In the genomic region with DNA sequence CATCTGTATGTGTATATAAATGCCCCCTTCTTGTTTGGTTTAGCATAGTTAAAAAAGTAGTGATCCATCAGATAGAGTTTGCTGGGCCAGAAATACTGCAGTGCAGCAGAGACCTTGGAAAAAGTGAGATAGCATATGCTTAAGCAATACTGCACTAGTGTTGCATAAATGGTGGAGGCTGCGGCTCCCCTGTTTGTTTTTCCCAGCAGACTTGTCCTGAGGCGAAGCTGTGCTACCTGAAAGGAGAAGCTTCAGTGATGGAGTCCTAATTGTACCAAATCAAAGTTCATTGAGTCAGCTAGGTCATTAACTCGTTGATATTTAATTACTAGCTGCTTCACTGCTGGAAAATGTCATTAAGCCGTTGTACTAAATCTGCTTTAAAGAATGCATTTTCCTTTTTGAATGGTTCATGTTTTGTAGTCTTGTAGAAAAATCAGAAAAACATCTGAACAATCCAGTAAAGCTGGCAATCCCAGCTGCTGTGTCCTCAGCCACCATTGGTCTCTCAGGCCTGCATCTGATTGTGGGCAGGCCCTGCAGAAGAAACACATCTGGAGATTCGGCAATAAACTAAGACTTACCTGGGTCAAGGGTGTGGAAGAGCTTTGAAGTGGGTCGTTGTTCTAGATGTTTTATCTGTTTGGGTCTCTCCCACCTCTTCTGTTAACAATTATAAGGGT, we compare ENCODE assay signal across 1 cellular context.
TF ChIP-seq lines count a peak whose summit lies in the region.

No MANE protein-coding gene starts in this region.

TF ChIP-seq in HepG2, 621 proteins besides CTCF, POLR2A, EP300 and RAD21 (continued from another document and continues in another):
- TF ChIP-seq, protein P1, sequence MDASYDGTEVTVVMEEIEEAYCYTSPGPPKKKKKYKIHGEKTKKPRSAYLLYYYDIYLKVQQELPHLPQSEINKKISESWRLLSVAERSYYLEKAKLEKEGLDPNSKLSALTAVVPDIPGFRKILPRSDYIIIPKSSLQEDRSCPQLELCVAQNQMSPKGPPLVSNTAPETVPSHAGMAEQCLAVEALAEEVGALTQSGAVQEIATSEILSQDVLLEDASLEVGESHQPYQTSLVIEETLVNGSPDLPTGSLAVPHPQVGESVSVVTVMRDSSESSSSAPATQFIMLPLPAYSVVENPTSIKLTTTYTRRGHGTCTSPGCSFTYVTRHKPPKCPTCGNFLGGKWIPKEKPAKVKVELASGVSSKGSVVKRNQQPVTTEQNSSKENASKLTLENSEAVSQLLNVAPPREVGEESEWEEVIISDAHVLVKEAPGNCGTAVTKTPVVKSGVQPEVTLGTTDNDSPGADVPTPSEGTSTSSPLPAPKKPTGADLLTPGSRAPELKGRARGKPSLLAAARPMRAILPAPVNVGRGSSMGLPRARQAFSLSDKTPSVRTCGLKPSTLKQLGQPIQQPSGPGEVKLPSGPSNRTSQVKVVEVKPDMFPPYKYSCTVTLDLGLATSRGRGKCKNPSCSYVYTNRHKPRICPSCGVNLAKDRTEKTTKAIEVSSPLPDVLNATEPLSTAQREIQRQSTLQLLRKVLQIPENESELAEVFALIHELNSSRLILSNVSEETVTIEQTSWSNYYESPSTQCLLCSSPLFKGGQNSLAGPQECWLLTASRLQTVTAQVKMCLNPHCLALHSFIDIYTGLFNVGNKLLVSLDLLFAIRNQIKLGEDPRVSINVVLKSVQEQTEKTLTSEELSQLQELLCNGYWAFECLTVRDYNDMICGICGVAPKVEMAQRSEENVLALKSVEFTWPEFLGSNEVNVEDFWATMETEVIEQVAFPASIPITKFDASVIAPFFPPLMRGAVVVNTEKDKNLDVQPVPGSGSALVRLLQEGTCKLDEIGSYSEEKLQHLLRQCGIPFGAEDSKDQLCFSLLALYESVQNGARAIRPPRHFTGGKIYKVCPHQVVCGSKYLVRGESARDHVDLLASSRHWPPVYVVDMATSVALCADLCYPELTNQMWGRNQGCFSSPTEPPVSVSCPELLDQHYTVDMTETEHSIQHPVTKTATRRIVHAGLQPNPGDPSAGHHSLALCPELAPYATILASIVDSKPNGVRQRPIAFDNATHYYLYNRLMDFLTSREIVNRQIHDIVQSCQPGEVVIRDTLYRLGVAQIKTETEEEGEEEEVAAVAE (CRISPR knock-in tag; IDR thresholded peaks at IDR 0.05; ENCODE audit: borderline replicate concordance): no peak
- TF ChIP-seq, protein P2, sequence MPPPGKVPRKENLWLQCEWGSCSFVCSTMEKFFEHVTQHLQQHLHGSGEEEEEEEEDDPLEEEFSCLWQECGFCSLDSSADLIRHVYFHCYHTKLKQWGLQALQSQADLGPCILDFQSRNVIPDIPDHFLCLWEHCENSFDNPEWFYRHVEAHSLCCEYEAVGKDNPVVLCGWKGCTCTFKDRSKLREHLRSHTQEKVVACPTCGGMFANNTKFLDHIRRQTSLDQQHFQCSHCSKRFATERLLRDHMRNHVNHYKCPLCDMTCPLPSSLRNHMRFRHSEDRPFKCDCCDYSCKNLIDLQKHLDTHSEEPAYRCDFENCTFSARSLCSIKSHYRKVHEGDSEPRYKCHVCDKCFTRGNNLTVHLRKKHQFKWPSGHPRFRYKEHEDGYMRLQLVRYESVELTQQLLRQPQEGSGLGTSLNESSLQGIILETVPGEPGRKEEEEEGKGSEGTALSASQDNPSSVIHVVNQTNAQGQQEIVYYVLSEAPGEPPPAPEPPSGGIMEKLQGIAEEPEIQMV (CRISPR knock-in tag; IDR thresholded peaks at IDR 0.05; ENCODE audit: low read depth): no peak
- TF ChIP-seq ELF3 (CRISPR knock-in tag; IDR thresholded peaks at IDR 0.05) (0 out of 2 replicates have a peak, but pooled peaks have one; percentile 29), ZNF431 (CRISPR knock-in tag; IDR thresholded peaks at IDR 0.05; ENCODE audit: borderline replicate concordance, low read depth) (no peak), ADNP (CRISPR knock-in tag; IDR thresholded peaks at IDR 0.05) (no peak), ZBTB1 (CRISPR knock-in tag; IDR thresholded peaks at IDR 0.05; ENCODE audit: borderline replicate concordance) (no peak), ZBTB38 (CRISPR knock-in tag; IDR thresholded peaks at IDR 0.05) (no peak), ZNF749 (CRISPR knock-in tag; IDR thresholded peaks at IDR 0.05; ENCODE audit: borderline replicate concordance) (no peak), MIXL1 (CRISPR knock-in tag; IDR thresholded peaks at IDR 0.05) (no peak), ZFYVE20 (CRISPR knock-in tag; IDR thresholded peaks at IDR 0.05; ENCODE audit: borderline replicate concordance, low read depth) (no peak), RFXAP (CRISPR knock-in tag; IDR thresholded peaks at IDR 0.05; ENCODE audit: borderline replicate concordance) (no peak), CEBPB (IDR thresholded peaks at IDR 0.05; ENCODE audit: borderline replicate concordance, low read depth, low read length) (peak; percentile 100), ZMAT3 (CRISPR knock-in tag; conservative IDR thresholded peaks at IDR 0.05) (no peak), MIER3 (CRISPR knock-in tag; IDR thresholded peaks at IDR 0.05; ENCODE audit: borderline replicate concordance) (peak; percentile 64; the same call in 1 of the 2 replicates), ZNF446 (CRISPR knock-in tag; IDR thresholded peaks at IDR 0.05) (no peak), SP5 (CRISPR knock-in tag; IDR thresholded peaks at IDR 0.05; ENCODE audit: borderline replicate concordance, low read depth) (no peak), CBX5 (CRISPR knock-in tag; IDR thresholded peaks at IDR 0.05; ENCODE audit: borderline replicate concordance) (0 out of 2 replicates have a peak, but pooled peaks have one; percentile 60), ZNF614 (CRISPR knock-in tag; IDR thresholded peaks at IDR 0.05; ENCODE audit: borderline replicate concordance) (peak; percentile 39; the same call in 1 of the 2 replicates), FOXC1 (CRISPR knock-in tag; IDR thresholded peaks at IDR 0.05; ENCODE audit: borderline replicate concordance) (no peak), ZNF260 (CRISPR knock-in tag; IDR thresholded peaks at IDR 0.05; ENCODE audit: borderline replicate concordance, low read depth) (no peak), XBP1 (CRISPR knock-in tag; IDR thresholded peaks at IDR 0.05) (no peak), ZNF460 (CRISPR knock-in tag; IDR thresholded peaks at IDR 0.05; ENCODE audit: borderline replicate concordance) (no peak), ZNF496 (CRISPR knock-in tag; IDR thresholded peaks at IDR 0.05; ENCODE audit: insufficient replicate concordance) (no peak), HHEX (CRISPR knock-in tag; IDR thresholded peaks at IDR 0.05) (no peak), RNF2 (conservative IDR thresholded peaks at IDR 0.05; ENCODE audit: low read depth) (no peak; the same call in 1 of the 2 replicates), KDM1A (CRISPR knock-in tag; IDR thresholded peaks at IDR 0.05) (peak; percentile 57; the same call in 1 of the 2 replicates), JUN (CRISPR knock-in tag; IDR thresholded peaks at IDR 0.05) (no peak), CHD4 (IDR thresholded peaks at IDR 0.05; ENCODE audit: borderline replicate concordance, low read length) (no peak), HDAC1 (CRISPR knock-in tag; IDR thresholded peaks at IDR 0.05) (0 out of 2 replicates have a peak, but pooled peaks have one; percentile 30), MED13 (CRISPR knock-in tag; IDR thresholded peaks at IDR 0.05) (no peak), STAT5B (CRISPR knock-in tag; IDR thresholded peaks at IDR 0.05) (no peak), ZFAT (CRISPR knock-in tag; conservative IDR thresholded peaks at IDR 0.05) (no peak), LCORL (IDR thresholded peaks at IDR 0.05) (no peak), LCORL (CRISPR knock-in tag; IDR thresholded peaks at IDR 0.05) (no peak), TRIM24 (CRISPR knock-in tag; IDR thresholded peaks at IDR 0.05) (0 out of 2 replicates have a peak, but pooled peaks have one; percentile 19), ZNF768 (CRISPR knock-in tag; IDR thresholded peaks at IDR 0.05) (peak; percentile 68; the same call in 1 of the 2 replicates), NR2F1 (CRISPR knock-in tag; IDR thresholded peaks at IDR 0.05) (no peak), ZNF468 (CRISPR knock-in tag; IDR thresholded peaks at IDR 0.05) (no peak), MAFK (conservative IDR thresholded peaks at IDR 0.05 in 1 of 2, IDR thresholded peaks at IDR 0.05 in 1 of 2; ENCODE audit: low read length in 2 of 2) (no peak)
- TF ChIP-seq, protein P3, sequence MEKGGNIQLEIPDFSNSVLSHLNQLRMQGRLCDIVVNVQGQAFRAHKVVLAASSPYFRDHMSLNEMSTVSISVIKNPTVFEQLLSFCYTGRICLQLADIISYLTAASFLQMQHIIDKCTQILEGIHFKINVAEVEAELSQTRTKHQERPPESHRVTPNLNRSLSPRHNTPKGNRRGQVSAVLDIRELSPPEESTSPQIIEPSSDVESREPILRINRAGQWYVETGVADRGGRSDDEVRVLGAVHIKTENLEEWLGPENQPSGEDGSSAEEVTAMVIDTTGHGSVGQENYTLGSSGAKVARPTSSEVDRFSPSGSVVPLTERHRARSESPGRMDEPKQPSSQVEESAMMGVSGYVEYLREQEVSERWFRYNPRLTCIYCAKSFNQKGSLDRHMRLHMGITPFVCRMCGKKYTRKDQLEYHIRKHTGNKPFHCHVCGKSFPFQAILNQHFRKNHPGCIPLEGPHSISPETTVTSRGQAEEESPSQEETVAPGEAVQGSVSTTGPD (CRISPR knock-in tag; IDR thresholded peaks at IDR 0.05): no peak
- TF ChIP-seq, protein P4, sequence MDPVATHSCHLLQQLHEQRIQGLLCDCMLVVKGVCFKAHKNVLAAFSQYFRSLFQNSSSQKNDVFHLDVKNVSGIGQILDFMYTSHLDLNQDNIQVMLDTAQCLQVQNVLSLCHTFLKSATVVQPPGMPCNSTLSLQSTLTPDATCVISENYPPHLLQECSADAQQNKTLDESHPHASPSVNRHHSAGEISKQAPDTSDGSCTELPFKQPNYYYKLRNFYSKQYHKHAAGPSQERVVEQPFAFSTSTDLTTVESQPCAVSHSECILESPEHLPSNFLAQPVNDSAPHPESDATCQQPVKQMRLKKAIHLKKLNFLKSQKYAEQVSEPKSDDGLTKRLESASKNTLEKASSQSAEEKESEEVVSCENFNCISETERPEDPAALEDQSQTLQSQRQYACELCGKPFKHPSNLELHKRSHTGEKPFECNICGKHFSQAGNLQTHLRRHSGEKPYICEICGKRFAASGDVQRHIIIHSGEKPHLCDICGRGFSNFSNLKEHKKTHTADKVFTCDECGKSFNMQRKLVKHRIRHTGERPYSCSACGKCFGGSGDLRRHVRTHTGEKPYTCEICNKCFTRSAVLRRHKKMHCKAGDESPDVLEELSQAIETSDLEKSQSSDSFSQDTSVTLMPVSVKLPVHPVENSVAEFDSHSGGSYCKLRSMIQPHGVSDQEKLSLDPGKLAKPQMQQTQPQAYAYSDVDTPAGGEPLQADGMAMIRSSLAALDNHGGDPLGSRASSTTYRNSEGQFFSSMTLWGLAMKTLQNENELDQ (CRISPR knock-in tag; IDR thresholded peaks at IDR 0.05; ENCODE audit: borderline replicate concordance): no peak
- TF ChIP-seq, protein P5, sequence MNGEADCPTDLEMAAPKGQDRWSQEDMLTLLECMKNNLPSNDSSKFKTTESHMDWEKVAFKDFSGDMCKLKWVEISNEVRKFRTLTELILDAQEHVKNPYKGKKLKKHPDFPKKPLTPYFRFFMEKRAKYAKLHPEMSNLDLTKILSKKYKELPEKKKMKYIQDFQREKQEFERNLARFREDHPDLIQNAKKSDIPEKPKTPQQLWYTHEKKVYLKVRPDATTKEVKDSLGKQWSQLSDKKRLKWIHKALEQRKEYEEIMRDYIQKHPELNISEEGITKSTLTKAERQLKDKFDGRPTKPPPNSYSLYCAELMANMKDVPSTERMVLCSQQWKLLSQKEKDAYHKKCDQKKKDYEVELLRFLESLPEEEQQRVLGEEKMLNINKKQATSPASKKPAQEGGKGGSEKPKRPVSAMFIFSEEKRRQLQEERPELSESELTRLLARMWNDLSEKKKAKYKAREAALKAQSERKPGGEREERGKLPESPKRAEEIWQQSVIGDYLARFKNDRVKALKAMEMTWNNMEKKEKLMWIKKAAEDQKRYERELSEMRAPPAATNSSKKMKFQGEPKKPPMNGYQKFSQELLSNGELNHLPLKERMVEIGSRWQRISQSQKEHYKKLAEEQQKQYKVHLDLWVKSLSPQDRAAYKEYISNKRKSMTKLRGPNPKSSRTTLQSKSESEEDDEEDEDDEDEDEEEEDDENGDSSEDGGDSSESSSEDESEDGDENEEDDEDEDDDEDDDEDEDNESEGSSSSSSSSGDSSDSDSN (CRISPR knock-in tag; IDR thresholded peaks at IDR 0.05): no peak
- TF ChIP-seq, protein P6, sequence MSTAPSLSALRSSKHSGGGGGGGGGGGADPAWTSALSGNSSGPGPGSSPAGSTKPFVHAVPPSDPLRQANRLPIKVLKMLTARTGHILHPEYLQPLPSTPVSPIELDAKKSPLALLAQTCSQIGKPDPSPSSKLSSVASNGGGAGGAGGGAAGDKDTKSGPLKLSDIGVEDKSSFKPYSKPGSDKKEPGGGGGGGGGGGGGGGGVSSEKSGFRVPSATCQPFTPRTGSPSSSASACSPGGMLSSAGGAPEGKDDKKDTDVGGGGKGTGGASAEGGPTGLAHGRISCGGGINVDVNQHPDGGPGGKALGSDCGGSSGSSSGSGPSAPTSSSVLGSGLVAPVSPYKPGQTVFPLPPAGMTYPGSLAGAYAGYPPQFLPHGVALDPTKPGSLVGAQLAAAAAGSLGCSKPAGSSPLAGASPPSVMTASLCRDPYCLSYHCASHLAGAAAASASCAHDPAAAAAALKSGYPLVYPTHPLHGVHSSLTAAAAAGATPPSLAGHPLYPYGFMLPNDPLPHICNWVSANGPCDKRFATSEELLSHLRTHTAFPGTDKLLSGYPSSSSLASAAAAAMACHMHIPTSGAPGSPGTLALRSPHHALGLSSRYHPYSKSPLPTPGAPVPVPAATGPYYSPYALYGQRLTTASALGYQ (CRISPR knock-in tag; IDR thresholded peaks at IDR 0.05): no peak
- TF ChIP-seq, protein P7, sequence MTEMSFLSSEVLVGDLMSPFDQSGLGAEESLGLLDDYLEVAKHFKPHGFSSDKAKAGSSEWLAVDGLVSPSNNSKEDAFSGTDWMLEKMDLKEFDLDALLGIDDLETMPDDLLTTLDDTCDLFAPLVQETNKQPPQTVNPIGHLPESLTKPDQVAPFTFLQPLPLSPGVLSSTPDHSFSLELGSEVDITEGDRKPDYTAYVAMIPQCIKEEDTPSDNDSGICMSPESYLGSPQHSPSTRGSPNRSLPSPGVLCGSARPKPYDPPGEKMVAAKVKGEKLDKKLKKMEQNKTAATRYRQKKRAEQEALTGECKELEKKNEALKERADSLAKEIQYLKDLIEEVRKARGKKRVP (CRISPR knock-in tag; IDR thresholded peaks at IDR 0.05): peak in 1 of 2 experiments; percentile 98; a peak in 2 of 4 replicates
- TF ChIP-seq, protein P8, sequence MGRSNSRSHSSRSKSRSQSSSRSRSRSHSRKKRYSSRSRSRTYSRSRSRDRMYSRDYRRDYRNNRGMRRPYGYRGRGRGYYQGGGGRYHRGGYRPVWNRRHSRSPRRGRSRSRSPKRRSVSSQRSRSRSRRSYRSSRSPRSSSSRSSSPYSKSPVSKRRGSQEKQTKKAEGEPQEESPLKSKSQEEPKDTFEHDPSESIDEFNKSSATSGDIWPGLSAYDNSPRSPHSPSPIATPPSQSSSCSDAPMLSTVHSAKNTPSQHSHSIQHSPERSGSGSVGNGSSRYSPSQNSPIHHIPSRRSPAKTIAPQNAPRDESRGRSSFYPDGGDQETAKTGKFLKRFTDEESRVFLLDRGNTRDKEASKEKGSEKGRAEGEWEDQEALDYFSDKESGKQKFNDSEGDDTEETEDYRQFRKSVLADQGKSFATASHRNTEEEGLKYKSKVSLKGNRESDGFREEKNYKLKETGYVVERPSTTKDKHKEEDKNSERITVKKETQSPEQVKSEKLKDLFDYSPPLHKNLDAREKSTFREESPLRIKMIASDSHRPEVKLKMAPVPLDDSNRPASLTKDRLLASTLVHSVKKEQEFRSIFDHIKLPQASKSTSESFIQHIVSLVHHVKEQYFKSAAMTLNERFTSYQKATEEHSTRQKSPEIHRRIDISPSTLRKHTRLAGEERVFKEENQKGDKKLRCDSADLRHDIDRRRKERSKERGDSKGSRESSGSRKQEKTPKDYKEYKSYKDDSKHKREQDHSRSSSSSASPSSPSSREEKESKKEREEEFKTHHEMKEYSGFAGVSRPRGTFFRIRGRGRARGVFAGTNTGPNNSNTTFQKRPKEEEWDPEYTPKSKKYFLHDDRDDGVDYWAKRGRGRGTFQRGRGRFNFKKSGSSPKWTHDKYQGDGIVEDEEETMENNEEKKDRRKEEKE (IDR thresholded peaks at IDR 0.05): no peak
